ENCODE assay signal across 7 cellular contexts in genomic region chr2:85614757-85615156, GRCh38. TPM values are rescaled to one million over a fixed set of nuclear protein-coding genes. Genes with fewer than 3 reads are reported as not detected.
DNase-seq lines count a peak whose midpoint lies in the region; ATAC-seq and TF ChIP-seq lines count a peak whose summit lies in the region.
"Not testable (repeated sequence)": the region's sequence is repeated elsewhere in the genome, so short reads cannot be mapped to it uniquely, and the experiment has no call there.

No MANE protein-coding gene starts in this region.

- WGBS in psoas muscle, 3 donors = 86 to 95% (median 93%) methylated on average over 7 of the region's 7 CpGs

- H3K4me1 Mint-ChIP-seq in CD4-positive, alpha-beta T cell (ENCODE audit: low read depth) = peaks cover 40% of the 10 kb centered on the region
- H3K4me1 Mint-ChIP-seq in T-helper 1 cell treated with Interleukin-12 subunit alpha and Interleukin-12 subunit beta and Interleukin-4 antibody, amounts not matched to agents 30 μg/mL and 1 μg/mL, for 36 hours (ENCODE audit: low read depth) = peaks cover 22% of the 10 kb centered on the region
- H3K4me1 Mint-ChIP-seq in activated CD8-positive, alpha-beta memory T cell treated with anti-CD3 and anti-CD28 coated beads, Interleukin-2, amount 10 ng/mL, durations not matched to agents 7 days and 5 days = peaks cover 50% of the 10 kb centered on the region
- H3K4me1 Mint-ChIP-seq in activated naive CD8-positive, alpha-beta T cell (ENCODE audit: low read depth) = peaks cover 29% of the 10 kb centered on the region
- H3K4me1 Mint-ChIP-seq in glutamatergic neuron (ENCODE audit: low read depth, unreplicated experiment) (peaks cover 10% of the 10 kb centered on the region), nephron (peaks cover 16% of the 10 kb centered on the region)

- not testable (repeated sequence) for H3K9me3 ChIP-seq in CD4-positive, alpha-beta T cell (ENCODE audit: control insufficient read depth, low read length); psoas muscle

- H3K4me1 ChIP-seq in psoas muscle = peaks cover 42% of the 10 kb centered on the region

- not testable (repeated sequence) for H3K9me3 Mint-ChIP-seq in CD4-positive, alpha-beta T cell; T-helper 1 cell treated with Interleukin-12 subunit alpha and Interleukin-12 subunit beta and Interleukin-4 antibody, amounts not matched to agents 30 μg/mL and 1 μg/mL, for 36 hours; activated CD8-positive, alpha-beta memory T cell treated with anti-CD3 and anti-CD28 coated beads, Interleukin-2, amount 10 ng/mL, durations not matched to agents 7 days and 5 days (ENCODE audit: low read depth); activated naive CD8-positive, alpha-beta T cell (ENCODE audit: low read depth); glutamatergic neuron (ENCODE audit: unreplicated experiment); nephron

- DNase-seq in CD4-positive, alpha-beta T cell; activated CD8-positive, alpha-beta memory T cell treated with anti-CD3 and anti-CD28 coated beads, Interleukin-2, amount 10 ng/mL, durations not matched to agents 7 days and 5 days; glutamatergic neuron; psoas muscle: not testable (repeated sequence)

- H3K27me3 Mint-ChIP-seq in CD4-positive, alpha-beta T cell; T-helper 1 cell treated with Interleukin-12 subunit alpha and Interleukin-12 subunit beta and Interleukin-4 antibody, amounts not matched to agents 30 μg/mL and 1 μg/mL, for 36 hours (ENCODE audit: low read depth); activated CD8-positive, alpha-beta memory T cell treated with anti-CD3 and anti-CD28 coated beads, Interleukin-2, amount 10 ng/mL, durations not matched to agents 7 days and 5 days; activated naive CD8-positive, alpha-beta T cell; glutamatergic neuron (ENCODE audit: unreplicated experiment); nephron (ENCODE audit: low read depth): not testable (repeated sequence)

- intact Hi-C loops in CD4-positive, alpha-beta T cell (cut with DNase I, micrococcal nuclease) = loop anchor here in 1 of 2 experiments (1.0 to 5.0 kb wide), 2 partner anchors 53 to 262 kb away; partner anchors contain the start of genes ELMOD3, GGCX and RETSAT
- intact Hi-C loops in psoas muscle (cut with DNase I) = loop anchor here in 1 of 2 donors (2.0 kb wide), 1 partner anchor 14 kb away; no protein-coding TSS in a partner anchor

- peaks cover 44% of the 10 kb centered on the region for H3K36me3 Mint-ChIP-seq in CD4-positive, alpha-beta T cell (ENCODE audit: low read depth)
- not testable (repeated sequence) for H3K36me3 Mint-ChIP-seq in T-helper 1 cell treated with Interleukin-12 subunit alpha and Interleukin-12 subunit beta and Interleukin-4 antibody, amounts not matched to agents 30 μg/mL and 1 μg/mL, for 36 hours (ENCODE audit: low read depth); activated naive CD8-positive, alpha-beta T cell; glutamatergic neuron (ENCODE audit: unreplicated experiment); nephron (ENCODE audit: low read depth)
- peaks cover 16% of the 10 kb centered on the region for H3K36me3 Mint-ChIP-seq in activated CD8-positive, alpha-beta memory T cell treated with anti-CD3 and anti-CD28 coated beads, Interleukin-2, amount 10 ng/mL, durations not matched to agents 7 days and 5 days

- peak overlapping the region; percentile 70 for H3K27ac Mint-ChIP-seq in CD4-positive, alpha-beta T cell
- peak overlapping the region; percentile 49 for H3K27ac Mint-ChIP-seq in T-helper 1 cell treated with Interleukin-12 subunit alpha and Interleukin-12 subunit beta and Interleukin-4 antibody, amounts not matched to agents 30 μg/mL and 1 μg/mL, for 36 hours
- H3K27ac Mint-ChIP-seq in activated CD8-positive, alpha-beta memory T cell treated with anti-CD3 and anti-CD28 coated beads, Interleukin-2, amount 10 ng/mL, durations not matched to agents 7 days and 5 days = peak overlapping the region; percentile 34
- H3K27ac Mint-ChIP-seq in activated naive CD8-positive, alpha-beta T cell; glutamatergic neuron (ENCODE audit: unreplicated experiment): not testable (repeated sequence)
- peak overlapping the region in 2 of 3 experiments; percentile 50 to 63 for H3K27ac Mint-ChIP-seq in nephron

- CTCF ChIA-PET in CD4-positive, alpha-beta T cell (lab: Charles Lee) = not testable (repeated sequence)
- CTCF ChIA-PET in activated CD8-positive, alpha-beta memory T cell treated with anti-CD3 and anti-CD28 coated beads, Interleukin-2, amount 10 ng/mL, durations not matched to agents 7 days and 5 days (lab: Charles Lee) = interaction anchor here (1.4 to 3.9 kb wide), 2 partner anchors 10 to 23 kb away, joined by 3 to 25 read pairs; no protein-coding TSS in a partner anchor

- not testable (repeated sequence) for H3K27ac ChIP-seq in CD4-positive, alpha-beta T cell (ENCODE audit: low read depth, low read length)
- H3K27ac ChIP-seq in psoas muscle = peak overlapping the region; percentile 95

- H3K4me3 ChIP-seq in psoas muscle = not testable (repeated sequence)

- not testable (repeated sequence) for H3K27me3 ChIP-seq in CD4-positive, alpha-beta T cell (ENCODE audit: control insufficient read depth, insufficient read depth, low read length); psoas muscle (ENCODE audit: insufficient read depth in 3 of 3, low read length in 2 of 3)

- TF ChIP-seq CTCF in CD4-positive, alpha-beta T cell (IDR thresholded peaks at IDR 0.05); glutamatergic neuron (IDR thresholded peaks at IDR 0.05; ENCODE audit: partially characterized antibody, unreplicated experiment); nephron (IDR thresholded peaks at IDR 0.05; ENCODE audit: unreplicated experiment in 3 of 3); psoas muscle (IDR thresholded peaks at IDR 0.05): not testable (repeated sequence)

- POLR2A ChIA-PET in CD4-positive, alpha-beta T cell (lab: Charles Lee) = interaction anchor here (1.3 to 3.0 kb wide), 5 partner anchors 10 to 260 kb away, joined by 4 to 17 read pairs (median 9); partner anchors contain the start of genes ELMOD3, MAT2A, RETSAT and RNF181

- H3K36me3 ChIP-seq in psoas muscle (ENCODE audit: insufficient read depth in 1 of 2, low read depth in 1 of 2) = peaks cover 5 to 15% of the 10 kb centered on the region in 2 donors

- H3K4me3 Mint-ChIP-seq in CD4-positive, alpha-beta T cell = peak overlapping the region; percentile 98
- not testable (repeated sequence) for H3K4me3 Mint-ChIP-seq in T-helper 1 cell treated with Interleukin-12 subunit alpha and Interleukin-12 subunit beta and Interleukin-4 antibody, amounts not matched to agents 30 μg/mL and 1 μg/mL, for 36 hours; activated CD8-positive, alpha-beta memory T cell treated with anti-CD3 and anti-CD28 coated beads, Interleukin-2, amount 10 ng/mL, durations not matched to agents 7 days and 5 days
- H3K4me3 Mint-ChIP-seq in activated naive CD8-positive, alpha-beta T cell = peak overlapping the region; percentile 35
- peak overlapping the region; percentile 34 for H3K4me3 Mint-ChIP-seq in glutamatergic neuron (ENCODE audit: unreplicated experiment)
- H3K4me3 Mint-ChIP-seq in nephron = peak overlapping the region; percentile 54 to 82 (median 76)

- not testable (repeated sequence) for ATAC-seq in CD4-positive, alpha-beta T cell (ENCODE audit: poor library complexity); activated CD8-positive, alpha-beta memory T cell treated with anti-CD3 and anti-CD28 coated beads, Interleukin-2, amount 10 ng/mL, durations not matched to agents 7 days and 5 days; psoas muscle

RNA-seq across cellular contexts. Expression of gene USP39, which starts 1.2 kb away (rescaled TPM):
- total RNA-seq in CD4-positive, alpha-beta T cell = 10 to 100 TPM; 48.1 to 51.2 TPM
- total RNA-seq in activated CD8-positive, alpha-beta memory T cell treated with anti-CD3 and anti-CD28 coated beads, Interleukin-2, amount 10 ng/mL, durations not matched to agents 7 days and 5 days = 100 to 1,000 TPM in 1 of 2 experiments, 10 to 100 TPM in 1; 84.2 to 101 TPM
- total RNA-seq in glutamatergic neuron (ENCODE audit: unreplicated experiment) = 55.0 TPM
- total RNA-seq in psoas muscle = 10 to 100 TPM; 39.0 to 61.8 (median 45.6) TPM
- 100 to 1,000 TPM in 1 of 3 donors, 10 to 100 TPM in 2; 53.7 to 104 (median 58.3) TPM for polyA plus RNA-seq in psoas muscle

RNA-seq across cellular contexts. Expression of gene C2orf68, which starts 2.9 kb away (rescaled TPM):
- total RNA-seq in CD4-positive, alpha-beta T cell = 10 to 100 TPM; 31.0 to 31.2 TPM
- 10 to 100 TPM; 47.3 to 47.9 TPM for total RNA-seq in activated CD8-positive, alpha-beta memory T cell treated with anti-CD3 and anti-CD28 coated beads, Interleukin-2, amount 10 ng/mL, durations not matched to agents 7 days and 5 days
- total RNA-seq in glutamatergic neuron (ENCODE audit: unreplicated experiment) = 51.0 TPM
- total RNA-seq in psoas muscle = 10 to 100 TPM; 43.4 to 61.9 (median 47.5) TPM
- 10 to 100 TPM; 26.9 to 76.0 (median 43.8) TPM for polyA plus RNA-seq in psoas muscle

RNA-seq across cellular contexts. Expression of gene TMEM150A, which starts 12.3 kb away (rescaled TPM):
- 1 to 10 TPM; 6.6 to 7.0 TPM for total RNA-seq in CD4-positive, alpha-beta T cell
- 1 to 10 TPM in 1 of 2 experiments, under 1 TPM in 1; 0.91 to 1.7 TPM for total RNA-seq in activated CD8-positive, alpha-beta memory T cell treated with anti-CD3 and anti-CD28 coated beads, Interleukin-2, amount 10 ng/mL, durations not matched to agents 7 days and 5 days
- total RNA-seq in glutamatergic neuron (ENCODE audit: unreplicated experiment) (18.1 TPM), psoas muscle (10 to 100 TPM; 20.1 to 54.3 (median 30.9) TPM)
- 10 to 100 TPM; 17.4 to 82.6 (median 40.3) TPM for polyA plus RNA-seq in psoas muscle

RNA-seq across cellular contexts. Expression of gene RNF181, which starts 19.2 kb away (rescaled TPM):
- 10 to 100 TPM; 41.5 to 43.8 TPM for total RNA-seq in CD4-positive, alpha-beta T cell
- total RNA-seq in activated CD8-positive, alpha-beta memory T cell treated with anti-CD3 and anti-CD28 coated beads, Interleukin-2, amount 10 ng/mL, durations not matched to agents 7 days and 5 days = 100 to 1,000 TPM; 100 to 110 TPM
- total RNA-seq in glutamatergic neuron (ENCODE audit: unreplicated experiment) = 75.1 TPM
- 100 to 1,000 TPM in 1 of 4 donors, 10 to 100 TPM in 3; 84.7 to 107 (median 90.0) TPM for total RNA-seq in psoas muscle
- 100 to 1,000 TPM; 156 to 212 (median 184) TPM for polyA plus RNA-seq in psoas muscle

RNA-seq across cellular contexts. Expression of gene VAMP5, which starts 30.5 kb away (rescaled TPM):
- 10 to 100 TPM; 17.0 to 17.2 TPM for total RNA-seq in CD4-positive, alpha-beta T cell
- 10 to 100 TPM; 84.4 to 88.4 TPM for total RNA-seq in activated CD8-positive, alpha-beta memory T cell treated with anti-CD3 and anti-CD28 coated beads, Interleukin-2, amount 10 ng/mL, durations not matched to agents 7 days and 5 days
- total RNA-seq in glutamatergic neuron (ENCODE audit: unreplicated experiment) (1.4 TPM), psoas muscle (10 to 100 TPM; 58.1 to 95.0 (median 83.2) TPM)
- polyA plus RNA-seq in psoas muscle = 100 to 1,000 TPM; 106 to 149 (median 128) TPM
